Comparison of ENCODE assay signal across 8 cellular contexts in genomic region chr17:66468241-66469087, GRCh38.
DNase-seq lines count a peak whose midpoint lies in the region; ATAC-seq and TF ChIP-seq lines count a peak whose summit lies in the region.

No MANE protein-coding gene starts in this region.

- H3K4me1 Mint-ChIP-seq in activated naive CD4-positive, alpha-beta T cell treated with anti-CD3 and anti-CD28 coated beads for 36 hours (ENCODE audit: low read depth): peaks cover 72% of the 10 kb centered on the region
- peaks cover 84% of the 10 kb centered on the region for H3K4me1 Mint-ChIP-seq in activated CD4-positive, alpha-beta memory T cell treated with anti-CD3 and anti-CD28 coated beads for 36 hours (ENCODE audit: low read depth)
- H3K4me1 Mint-ChIP-seq in type B pancreatic cell (ENCODE audit: unreplicated experiment): peaks cover 42% of the 10 kb centered on the region

- intact Hi-C loops in activated naive CD4-positive, alpha-beta T cell treated with anti-CD3 and anti-CD28 coated beads for 36 hours (cut with micrococcal nuclease): loop anchor here (5.0 kb wide), 1 partner anchor 1346 kb away; no protein-coding TSS in a partner anchor
- intact Hi-C loops in activated CD4-positive, alpha-beta memory T cell treated with anti-CD3 and anti-CD28 coated beads for 36 hours (cut with micrococcal nuclease): loop anchor here (5.0 kb wide), 3 partner anchors 96 to 1346 kb away; no protein-coding TSS in a partner anchor

- peak; percentile 25 for DNase-seq in activated naive CD4-positive, alpha-beta T cell treated with anti-CD3 and anti-CD28 coated beads for 36 hours
- no peak for DNase-seq in activated naive CD4-positive, alpha-beta T cell (lab: John Stamatoyannopoulos, UW)
- no peak for DNase-seq in activated CD4-positive, alpha-beta memory T cell treated with anti-CD3 and anti-CD28 coated beads for 36 hours
- DNase-seq in iris pigment epithelial cell (ENCODE audit: low read depth) (peak; percentile 52), type B pancreatic cell (ENCODE audit: extremely low spot score, unreplicated experiment) (no peak), NCI-H146 treated with DMSO at 0.1 percent for 48 hours (lab: John Stamatoyannopoulos, UW; ENCODE audit: unreplicated experiment) (no peak)

- no peaks in the 10 kb centered on the region for H3K27me3 Mint-ChIP-seq in activated naive CD4-positive, alpha-beta T cell treated with anti-CD3 and anti-CD28 coated beads for 36 hours (ENCODE audit: low read depth)
- H3K27me3 Mint-ChIP-seq in activated CD4-positive, alpha-beta memory T cell treated with anti-CD3 and anti-CD28 coated beads for 36 hours: no peaks in the 10 kb centered on the region
- H3K27me3 Mint-ChIP-seq in type B pancreatic cell: no peaks in the 10 kb centered on the region

- H3K4me3 Mint-ChIP-seq in activated naive CD4-positive, alpha-beta T cell treated with anti-CD3 and anti-CD28 coated beads for 36 hours: no peak overlapping the region
- H3K4me3 Mint-ChIP-seq in activated CD4-positive, alpha-beta memory T cell treated with anti-CD3 and anti-CD28 coated beads for 36 hours: no peak overlapping the region
- H3K4me3 Mint-ChIP-seq in type B pancreatic cell: no peak overlapping the region

- peak overlapping the region; percentile 90 for H3K27ac Mint-ChIP-seq in activated naive CD4-positive, alpha-beta T cell treated with anti-CD3 and anti-CD28 coated beads for 36 hours
- H3K27ac Mint-ChIP-seq in activated CD4-positive, alpha-beta memory T cell treated with anti-CD3 and anti-CD28 coated beads for 36 hours: peak overlapping the region; percentile 91
- peak overlapping the region; percentile 26 for H3K27ac Mint-ChIP-seq in type B pancreatic cell

- POLR2A ChIA-PET in activated CD4-positive, alpha-beta memory T cell treated with anti-CD3 and anti-CD28 coated beads for 36 hours (lab: Charles Lee): interaction anchor here (0.8 to 1.9 kb wide), 4 partner anchors 41 to 73 kb away, joined by 4 to 10 read pairs (median 6); no protein-coding TSS in a partner anchor

- no peak for TF ChIP-seq CTCF in type B pancreatic cell (conservative IDR thresholded peaks at IDR 0.05)

- H3K9me3 Mint-ChIP-seq in activated naive CD4-positive, alpha-beta T cell treated with anti-CD3 and anti-CD28 coated beads for 36 hours: no peaks in the 10 kb centered on the region
- H3K9me3 Mint-ChIP-seq in activated CD4-positive, alpha-beta memory T cell treated with anti-CD3 and anti-CD28 coated beads for 36 hours: no peaks in the 10 kb centered on the region
- no peaks in the 10 kb centered on the region for H3K9me3 Mint-ChIP-seq in type B pancreatic cell

- no peak for ATAC-seq in GM21737 (IDR thresholded peaks at IDR 0.05; ENCODE audit: unreplicated experiment)
- no peak for ATAC-seq in GM21381 (IDR thresholded peaks at IDR 0.05; ENCODE audit: unreplicated experiment)

- CTCF ChIA-PET in activated naive CD4-positive, alpha-beta T cell treated with anti-CD3 and anti-CD28 coated beads for 36 hours (lab: Charles Lee): interaction anchor here (0.6 to 1.2 kb wide), 6 partner anchors 15 to 205 kb away, joined by 3 to 11 read pairs (median 3); no protein-coding TSS in a partner anchor
- CTCF ChIA-PET in activated CD4-positive, alpha-beta memory T cell treated with anti-CD3 and anti-CD28 coated beads for 36 hours (lab: Charles Lee): interaction anchor here (1.1 to 3.2 kb wide), 2 partner anchors 98 to 115 kb away, joined by 3 to 15 read pairs; no protein-coding TSS in a partner anchor

- peaks cover 2% of the 10 kb centered on the region for H3K36me3 Mint-ChIP-seq in activated naive CD4-positive, alpha-beta T cell treated with anti-CD3 and anti-CD28 coated beads for 36 hours (ENCODE audit: low read depth)
- H3K36me3 Mint-ChIP-seq in activated CD4-positive, alpha-beta memory T cell treated with anti-CD3 and anti-CD28 coated beads for 36 hours: peaks cover 5% of the 10 kb centered on the region
- no peaks in the 10 kb centered on the region for H3K36me3 Mint-ChIP-seq in type B pancreatic cell

Comparison
In these comparisons a context has a peak if more than half of its experiments do, and no peak if none do; other contexts are left out.
1. DNase-seq: peak in activated naive CD4-positive, alpha-beta T cell treated with anti-CD3 and anti-CD28 coated beads for 36 hours (single experiment) and iris pigment epithelial cell (single experiment); none in activated naive CD4-positive, alpha-beta T cell (0 of 4), activated CD4-positive, alpha-beta memory T cell treated with anti-CD3 and anti-CD28 coated beads for 36 hours (single experiment), type B pancreatic cell (single experiment) and NCI-H146 treated with DMSO at 0.1 percent for 48 hours (single experiment).
2. H3K27ac Mint-ChIP-seq: peak in every context shown above with its lines; median percentile 91 in activated CD4-positive, alpha-beta memory T cell treated with anti-CD3 and anti-CD28 coated beads for 36 hours; 90 in activated naive CD4-positive, alpha-beta T cell treated with anti-CD3 and anti-CD28 coated beads for 36 hours; 26 in type B pancreatic cell.